In the genomic region with DNA sequence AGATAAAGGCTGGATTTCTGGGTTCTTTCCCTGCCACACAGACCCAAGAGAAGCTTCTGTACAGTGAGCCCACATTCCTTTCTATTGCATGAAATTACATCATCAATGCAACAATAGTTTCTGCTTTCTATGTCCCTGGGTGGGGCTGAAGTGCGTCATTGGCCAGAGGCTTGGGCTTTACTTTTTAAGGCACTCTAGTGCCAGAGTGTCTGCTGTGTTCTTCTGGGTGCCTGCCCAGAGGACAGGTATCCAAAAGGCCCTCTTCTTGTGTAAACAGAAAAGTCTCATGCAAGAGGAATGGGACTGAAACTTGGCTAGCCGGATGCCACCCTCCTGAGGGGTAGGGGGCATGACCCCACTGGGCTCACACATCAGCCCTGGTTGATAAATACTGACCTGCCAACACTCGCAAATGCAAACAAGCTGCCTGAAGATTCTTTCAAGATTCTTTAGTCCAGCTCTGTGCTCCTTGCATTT, we compare ENCODE assay signal across 9 cellular contexts. TPM values are rescaled to one million over a fixed set of nuclear protein-coding genes. Genes with fewer than 3 reads are reported as not detected.
DNase-seq lines count a peak whose midpoint lies in the region; ATAC-seq, FAIRE-seq and TF ChIP-seq lines count a peak whose summit lies in the region.
"Had no signal": no experiment of that assay in that cellular context is flagged by ENCODE, and none has a peak within 500 bp of the region (broad histone marks: within the 10 kb centered on the region; RNA-seq: fewer than 3 reads in every experiment).

No MANE protein-coding gene starts in this region.

- peak; percentile 89 to 98 (median 96) for TF ChIP-seq EP300 in sigmoid colon (IDR thresholded peaks at IDR 0.05)

- peak overlapping the region; percentile 68 for H3K4me2 ChIP-seq in GM23248 (ENCODE audit: unreplicated experiment)

- H3K9me2 ChIP-seq in GM23248 (ENCODE audit: insufficient read depth): no peaks in the 10 kb centered on the region

- ATAC-seq in HG03139 (IDR thresholded peaks at IDR 0.05; ENCODE audit: unreplicated experiment): no peak

- peak overlapping the region; percentile 92 for H3K9ac ChIP-seq in GM23248

- H2AFZ ChIP-seq in GM23248: no peak overlapping the region

- no peak for TF ChIP-seq POLR2A in sigmoid colon (IDR thresholded peaks at IDR 0.05)

- peaks cover 41% of the 10 kb centered on the region for H3K4me1 ChIP-seq in GM23248 (ENCODE audit: insufficient read depth)
- peaks cover 0 to 34% (median 32%) of the 10 kb centered on the region in 4 donors for H3K4me1 ChIP-seq in sigmoid colon

- 5 to 7% methylated on average over 3 of the region's 3 CpGs for WGBS in GM23248 (ENCODE audit: low coverage in 1 of 2, low lambda C conversion rate in 2 of 2, missing lambda C conversion rate in 2 of 2), 2 experiments
- WGBS in sigmoid colon, 2 donors: 40 to 63% methylated on average over 3 of the region's 3 CpGs

- peaks cover 33% of the 10 kb centered on the region for H3F3A ChIP-seq in GM23248 (ENCODE audit: insufficient read depth)

- no peaks in the 10 kb centered on the region for H3K79me2 ChIP-seq in GM23248 (ENCODE audit: insufficient read depth)

- H3K27me3 ChIP-seq in GM23248 (replicated peaks; ENCODE audit: insufficient read depth): no peaks in the 10 kb centered on the region
- H3K27me3 ChIP-seq in sigmoid colon: no peaks in the 10 kb centered on the region

- H4K20me1 ChIP-seq in GM23248 (ENCODE audit: insufficient read depth): no peaks in the 10 kb centered on the region

- TF ChIP-seq CTCF in fibroblast of pulmonary artery (IDR thresholded peaks at IDR 0.05; ENCODE audit: low read length, missing control alignments) (no peak), sigmoid colon (IDR thresholded peaks at IDR 0.05) (no peak)

- intact Hi-C loops in sigmoid colon (cut with DNase I): no loop called here

- H3K36me3 ChIP-seq in GM23248 (ENCODE audit: low read depth): no peaks in the 10 kb centered on the region
- no peaks in the 10 kb centered on the region for H3K36me3 ChIP-seq in sigmoid colon

- H3K27ac ChIP-seq in GM23248 (peak overlapping the region; percentile 100), sigmoid colon (peak overlapping the region; percentile 84 to 95 (median 86))

- no peaks in the 10 kb centered on the region for H3K9me3 ChIP-seq in GM23248 (ENCODE audit: low read depth)
- H3K9me3 ChIP-seq in sigmoid colon: no peaks in the 10 kb centered on the region

- DNase-seq in GM23248: peak; percentile 95
- peak; percentile 82 for DNase-seq in RPMI7951 (ENCODE audit: low read depth)
- DNase-seq in fibroblast of pulmonary artery (ENCODE audit: low read depth): peak; percentile 97
- DNase-seq in sigmoid colon: peak; percentile 94
- DNase-seq in frontal cortex (ENCODE audit: low spot score in 2 of 2): no peak
- no peak for DNase-seq in stimulated activated CD4-positive, alpha-beta T cell treated with anti-CD3 and anti-CD28 coated beads, Interleukin-15, amount 100 ng/mL, for 24 hours
- no peak for DNase-seq in NCI-H1092 treated with DMSO at 0.1 percent for 48 hours (lab: John Stamatoyannopoulos, UW)

- no peak for FAIRE-seq in frontal cortex (lab: Jason Lieb, UNC)
- FAIRE-seq: GM19239 had no signal

- H3K4me3 ChIP-seq in GM23248: peak overlapping the region; percentile 22; the same call in 1 of the 2 replicates
- no peak overlapping the region for H3K4me3 ChIP-seq in fibroblast of pulmonary artery (replicated peaks; ENCODE audit: low read depth, low read length)
- H3K4me3 ChIP-seq in sigmoid colon: no peak overlapping the region

- in situ Hi-C loops in GM23248 (cut with MboI): no loop called here

RNA-seq across cellular contexts. Expression of a gene that starts 5.9 kb away (rescaled TPM):
- total RNA-seq in GM23248 (2014; rRNA removed; shearing (Covaris generic)): 0.11 TPM in 1 of 2 replicates, not detected in the other
- 0.16 and 0.27 TPM in 2 replicates for polyA plus RNA-seq in GM23248 (2016; fragmentation: Nextera tagmentation; extraction: Ambion mirVana)
- 0.10 and 0.48 TPM in 2 replicates for total RNA-seq in RPMI7951 (2014; rRNA removed; shearing (Covaris generic))
- total RNA-seq in sigmoid colon: not detected
- under 1 TPM in 2 of 3 donors, not detected in 1; 0.25 to 0.60 TPM for polyA plus RNA-seq in sigmoid colon
- total RNA-seq in frontal cortex: under 0.01 TPM

RNA-seq across cellular contexts. Expression of a gene that starts 11.0 kb away (rescaled TPM):
- total RNA-seq in GM23248 (2014; rRNA removed; shearing (Covaris generic)): 0.11 TPM in 1 of 2 replicates, not detected in the other
- polyA plus RNA-seq in GM23248 (2016; fragmentation: Nextera tagmentation; extraction: Ambion mirVana) (0.34 and 0.95 TPM in 2 replicates), sigmoid colon (under 1 TPM in 1 of 3 donors, not detected in 2; 0.17 TPM)
- 0.72 and 0.88 TPM in 2 replicates for total RNA-seq in RPMI7951 (2014; rRNA removed; shearing (Covaris generic))
- total RNA-seq in sigmoid colon (under 1 TPM in 1 of 4 donors, not detected in 3; 0.14 TPM), frontal cortex (not detected)

RNA-seq across cellular contexts. Expression of a gene that starts 40.8 kb away (rescaled TPM):
- total RNA-seq in GM23248 (2014; rRNA removed; shearing (Covaris generic)): not detected in 2 replicates
- polyA plus RNA-seq in GM23248 (2016; fragmentation: Nextera tagmentation; extraction: Ambion mirVana): not detected in 2 replicates
- not detected in 2 replicates for total RNA-seq in RPMI7951 (2014; rRNA removed; shearing (Covaris generic))
- not detected for total RNA-seq in sigmoid colon
- polyA plus RNA-seq in sigmoid colon: not detected
- not detected for total RNA-seq in frontal cortex

RNA-seq across cellular contexts. Expression of a gene that starts 47.3 kb away (rescaled TPM):
- total RNA-seq in GM23248 (2014; rRNA removed; shearing (Covaris generic)): 5.7 and 11.0 TPM in 2 replicates
- polyA plus RNA-seq in GM23248 (2016; fragmentation: Nextera tagmentation; extraction: Ambion mirVana) (14.4 and 17.4 TPM in 2 replicates), sigmoid colon (10 to 100 TPM in 1 of 3 donors, 1 to 10 TPM in 2; 1.2 to 12.0 (median 2.4) TPM)
- 0.68 and 2.3 TPM in 2 replicates for total RNA-seq in RPMI7951 (2014; rRNA removed; shearing (Covaris generic))
- total RNA-seq in sigmoid colon (1 to 10 TPM in 1 of 4 donors, under 1 TPM in 1, not detected in 2; 0.27 to 3.2 TPM), frontal cortex (not detected)

Comparison
In these comparisons a context has a peak if more than half of its experiments do, and no peak if none do; other contexts are left out.
1. DNase-seq: peak in GM23248 (single experiment), RPMI7951 (single experiment), fibroblast of pulmonary artery (single experiment) and sigmoid colon (single experiment); none in frontal cortex (0 of 2), stimulated activated CD4-positive, alpha-beta T cell treated with anti-CD3 and anti-CD28 coated beads, Interleukin-15, amount 100 ng/mL, for 24 hours (single experiment) and NCI-H1092 treated with DMSO at 0.1 percent for 48 hours (single experiment).